ENCODE assay signal across 8 cellular contexts in genomic region chr16:11576427-11577289, GRCh38. TPM values are rescaled to one million over a fixed set of nuclear protein-coding genes. Genes with fewer than 3 reads are reported as not detected.
DNase-seq lines count a peak whose midpoint lies in the region; ATAC-seq and TF ChIP-seq lines count a peak whose summit lies in the region.

No MANE protein-coding gene starts in this region.

- TF ChIP-seq CTCF in VCaP (conservative IDR thresholded peaks at IDR 0.05) = no peak
- TF ChIP-seq CTCF in thyroid gland (IDR thresholded peaks at IDR 0.05) = no peak

- H3K27me3 ChIP-seq in subcutaneous abdominal adipose tissue (ENCODE audit: control insufficient read depth in 5 of 5, insufficient read depth in 4 of 5, low read length in 5 of 5) = no peaks in the 10 kb centered on the region
- H3K27me3 ChIP-seq in thyroid gland = no peaks in the 10 kb centered on the region

- peaks cover 82% of the 10 kb centered on the region for H3K4me1 Mint-ChIP-seq in activated T-cell treated with anti-CD3 and anti-CD28 coated beads, Interleukin-2, amount 50 U/mL, for 4 hours (ENCODE audit: low read depth)

- H3K4me1 ChIP-seq in subcutaneous abdominal adipose tissue (ENCODE audit: control insufficient read depth in 5 of 5, insufficient read depth in 5 of 5, low read length in 5 of 5) = peaks cover 2 to 52% (median 28%) of the 10 kb centered on the region in 5 donors
- peaks cover 7 to 24% of the 10 kb centered on the region in 2 donors for H3K4me1 ChIP-seq in thyroid gland

- no peaks in the 10 kb centered on the region for H3K27me3 Mint-ChIP-seq in activated T-cell treated with anti-CD3 and anti-CD28 coated beads, Interleukin-2, amount 50 U/mL, for 4 hours (ENCODE audit: low read depth)

- no peak for TF ChIP-seq POLR2A in thyroid gland (IDR thresholded peaks at IDR 0.05)

- H3K9me3 Mint-ChIP-seq in activated T-cell treated with anti-CD3 and anti-CD28 coated beads, Interleukin-2, amount 50 U/mL, for 4 hours = no peaks in the 10 kb centered on the region

- H3K36me3 Mint-ChIP-seq in activated T-cell treated with anti-CD3 and anti-CD28 coated beads, Interleukin-2, amount 50 U/mL, for 4 hours (ENCODE audit: insufficient read depth) = peaks cover 20% of the 10 kb centered on the region

- DNase-seq in activated T-cell treated with anti-CD3 and anti-CD28 coated beads, Interleukin-2, amount 50 U/mL, for 4 hours = no peak
- DNase-seq in activated T-cell treated with anti-CD3 and anti-CD28 coated beads, Interleukin-2, amount 50 U/mL, for 1 hour = no peak
- no peak for DNase-seq in COLO829 (ENCODE audit: low spot score)
- DNase-seq in glomerular visceral epithelial cell (ENCODE audit: extremely low spot score) = no peak
- no peak for DNase-seq in thyroid gland

- no peak for ATAC-seq in activated T-cell treated with anti-CD3 and anti-CD28 coated beads, Interleukin-2, amount 50 U/mL, for 4 hours
- ATAC-seq in HG03060 (IDR thresholded peaks at IDR 0.05; ENCODE audit: low read depth, unreplicated experiment) = peak; percentile 69

- H3K4me3 ChIP-seq in subcutaneous abdominal adipose tissue (ENCODE audit: low read depth in 1 of 5, low read length in 5 of 5) = no peak overlapping the region
- H3K4me3 ChIP-seq in thyroid gland (replicated peaks in 1 of 3) = no peak overlapping the region

- 75 to 78% methylated on average over 9 of the region's 9 CpGs for WGBS in thyroid gland, 2 donors

- peak overlapping the region; percentile 11; the same call in 1 of the 2 replicates for H3K27ac ChIP-seq in VCaP
- H3K27ac ChIP-seq in subcutaneous abdominal adipose tissue (ENCODE audit: low read depth, low read length) = peak overlapping the region; percentile 24
- H3K27ac ChIP-seq in thyroid gland = no peak overlapping the region

- intact Hi-C loops in thyroid gland (cut with DNase I) = no loop called here

- peaks cover 0 to 13% (median 0%) of the 10 kb centered on the region in 5 donors for H3K36me3 ChIP-seq in subcutaneous abdominal adipose tissue (ENCODE audit: control insufficient read depth in 5 of 5, insufficient read depth in 5 of 5, low read length in 5 of 5)
- H3K36me3 ChIP-seq in thyroid gland = no peaks in the 10 kb centered on the region

- H3K9me3 ChIP-seq in subcutaneous abdominal adipose tissue (ENCODE audit: control insufficient read depth in 5 of 5, low read length in 5 of 5) (no peaks in the 10 kb centered on the region), thyroid gland (no peaks in the 10 kb centered on the region)

- peak overlapping the region; percentile 64 for H3K4me3 Mint-ChIP-seq in activated T-cell treated with anti-CD3 and anti-CD28 coated beads, Interleukin-2, amount 50 U/mL, for 4 hours

- H3K9ac ChIP-seq in subcutaneous abdominal adipose tissue (ENCODE audit: low read length in 5 of 5) = no peak overlapping the region

RNA-seq across cellular contexts. Expression of gene LITAF, which starts 10.1 kb away (rescaled TPM):
- 100 to 1,000 TPM in 2 of 3 donors, 10 to 100 TPM in 1; 68.4 to 127 (median 103) TPM for total RNA-seq in activated T-cell treated with anti-CD3 and anti-CD28 coated beads, Interleukin-2, amount 50 U/mL, for 4 hours
- 100 to 1,000 TPM; 101 to 136 (median 112) TPM for total RNA-seq in thyroid gland

Comparison
In these comparisons a context has a peak if more than half of its experiments do, and no peak if none do; other contexts are left out.
1. H3K27ac ChIP-seq: peak in VCaP (single experiment) and subcutaneous abdominal adipose tissue (single experiment); none in thyroid gland (0 of 3).